ENCODE assay signal across 1 cellular context in the genomic region with DNA sequence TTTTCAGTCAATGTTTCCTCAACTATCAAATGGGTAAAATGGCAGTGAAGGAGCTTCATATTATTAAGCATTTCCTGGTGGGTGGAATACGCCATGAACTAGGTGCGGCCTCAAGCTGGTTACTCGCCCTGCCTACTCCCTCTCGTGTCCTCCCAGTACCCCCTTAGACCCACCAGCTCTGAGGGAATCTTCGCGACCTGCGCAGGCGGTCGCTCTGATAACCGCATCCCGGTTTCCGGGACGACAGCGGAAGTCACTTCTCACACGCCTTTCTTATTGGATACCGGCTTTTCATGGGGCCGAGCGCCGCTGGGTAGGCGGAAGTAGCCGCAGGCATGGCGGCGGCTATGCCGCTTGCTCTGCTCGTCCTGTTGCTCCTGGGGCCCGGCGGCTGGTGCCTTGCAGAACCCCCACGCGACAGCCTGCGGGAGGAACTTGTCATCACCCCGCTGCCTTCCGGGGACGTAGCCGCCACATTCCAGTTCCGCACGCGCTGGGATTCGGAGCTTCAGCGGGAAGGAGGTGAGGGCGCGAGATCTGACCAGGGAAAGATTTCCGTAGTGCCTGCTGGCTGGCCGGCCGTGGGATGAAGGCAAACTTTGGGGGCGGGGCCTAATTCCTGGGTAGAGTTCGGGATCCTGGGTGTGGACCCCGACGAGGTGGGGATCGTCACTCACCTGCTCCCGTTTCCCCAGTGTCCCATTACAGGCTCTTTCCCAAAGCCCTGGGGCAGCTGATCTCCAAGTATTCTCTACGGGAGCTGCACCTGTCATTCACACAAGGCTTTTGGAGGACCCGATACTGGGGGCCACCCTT.
A peak's percentile ranks its signal among the peaks of the same experiment; 100 is the strongest.
TF ChIP-seq lines count a peak whose summit lies in the region.

A gene (plus strand): TSS at position 320 of the 816 bp plus-strand sequence. CDS start 16 bp downstream, at position 336.

TF ChIP-seq in HepG2, 621 proteins besides CTCF, POLR2A, EP300 and RAD21 (continued from another document):
- TF ChIP-seq, protein P1, sequence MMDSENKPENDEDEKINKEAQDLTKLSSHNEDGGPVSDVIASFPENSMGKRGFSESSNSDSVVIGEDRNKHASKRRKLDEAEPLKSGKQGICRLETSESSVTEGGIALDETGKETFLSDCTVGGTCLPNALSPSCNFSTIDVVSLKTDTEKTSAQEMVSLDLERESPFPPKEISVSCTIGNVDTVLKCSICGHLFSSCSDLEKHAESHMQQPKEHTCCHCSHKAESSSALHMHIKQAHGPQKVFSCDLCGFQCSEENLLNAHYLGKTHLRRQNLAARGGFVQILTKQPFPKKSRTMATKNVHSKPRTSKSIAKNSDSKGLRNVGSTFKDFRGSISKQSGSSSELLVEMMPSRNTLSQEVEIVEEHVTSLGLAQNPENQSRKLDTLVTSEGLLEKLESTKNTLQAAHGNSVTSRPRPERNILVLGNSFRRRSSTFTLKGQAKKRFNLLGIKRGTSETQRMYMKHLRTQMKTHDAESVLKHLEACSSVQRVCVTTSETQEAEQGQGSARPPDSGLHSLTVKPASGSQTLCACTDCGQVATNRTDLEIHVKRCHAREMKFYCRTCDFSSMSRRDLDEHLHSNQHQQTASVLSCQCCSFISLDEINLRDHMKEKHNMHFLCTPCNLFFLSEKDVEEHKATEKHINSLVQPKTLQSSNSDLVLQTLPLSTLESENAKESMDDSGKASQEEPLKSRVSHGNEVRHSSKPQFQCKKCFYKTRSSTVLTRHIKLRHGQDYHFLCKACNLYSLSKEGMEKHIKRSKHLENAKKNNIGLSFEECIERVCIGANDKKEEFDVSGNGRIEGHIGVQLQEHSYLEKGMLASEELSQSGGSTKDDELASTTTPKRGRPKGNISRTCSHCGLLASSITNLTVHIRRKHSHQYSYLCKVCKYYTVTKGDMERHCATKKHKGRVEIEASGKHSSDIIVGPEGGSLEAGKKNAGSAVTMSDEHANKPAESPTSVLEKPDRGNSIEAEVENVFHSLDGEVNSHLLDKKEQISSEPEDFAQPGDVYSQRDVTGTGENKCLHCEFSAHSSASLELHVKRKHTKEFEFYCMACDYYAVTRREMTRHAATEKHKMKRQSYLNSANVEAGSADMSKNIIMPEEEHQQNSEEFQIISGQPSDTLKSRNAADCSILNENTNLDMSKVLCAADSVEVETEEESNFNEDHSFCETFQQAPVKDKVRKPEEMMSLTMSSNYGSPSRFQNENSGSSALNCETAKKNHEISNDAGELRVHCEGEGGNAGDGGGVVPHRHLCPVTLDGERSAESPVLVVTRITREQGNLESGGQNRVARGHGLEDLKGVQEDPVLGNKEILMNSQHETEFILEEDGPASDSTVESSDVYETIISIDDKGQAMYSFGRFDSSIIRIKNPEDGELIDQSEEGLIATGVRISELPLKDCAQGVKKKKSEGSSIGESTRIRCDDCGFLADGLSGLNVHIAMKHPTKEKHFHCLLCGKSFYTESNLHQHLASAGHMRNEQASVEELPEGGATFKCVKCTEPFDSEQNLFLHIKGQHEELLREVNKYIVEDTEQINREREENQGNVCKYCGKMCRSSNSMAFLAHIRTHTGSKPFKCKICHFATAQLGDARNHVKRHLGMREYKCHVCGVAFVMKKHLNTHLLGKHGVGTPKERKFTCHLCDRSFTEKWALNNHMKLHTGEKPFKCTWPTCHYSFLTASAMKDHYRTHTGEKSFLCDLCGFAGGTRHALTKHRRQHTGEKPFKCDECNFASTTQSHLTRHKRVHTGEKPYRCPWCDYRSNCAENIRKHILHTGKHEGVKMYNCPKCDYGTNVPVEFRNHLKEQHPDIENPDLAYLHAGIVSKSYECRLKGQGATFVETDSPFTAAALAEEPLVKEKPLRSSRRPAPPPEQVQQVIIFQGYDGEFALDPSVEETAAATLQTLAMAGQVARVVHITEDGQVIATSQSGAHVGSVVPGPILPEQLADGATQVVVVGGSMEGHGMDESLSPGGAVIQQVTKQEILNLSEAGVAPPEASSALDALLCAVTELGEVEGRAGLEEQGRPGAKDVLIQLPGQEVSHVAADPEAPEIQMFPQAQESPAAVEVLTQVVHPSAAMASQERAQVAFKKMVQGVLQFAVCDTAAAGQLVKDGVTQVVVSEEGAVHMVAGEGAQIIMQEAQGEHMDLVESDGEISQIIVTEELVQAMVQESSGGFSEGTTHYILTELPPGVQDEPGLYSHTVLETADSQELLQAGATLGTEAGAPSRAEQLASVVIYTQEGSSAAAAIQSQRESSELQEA (CRISPR knock-in tag; IDR thresholded peaks at IDR 0.05; ENCODE audit: not compliant biosample characterization): no peak
- TF ChIP-seq SAP130 (CRISPR knock-in tag; IDR thresholded peaks at IDR 0.05; ENCODE audit: low read depth) (peak; percentile 99), MTA1 (CRISPR knock-in tag; IDR thresholded peaks at IDR 0.05; ENCODE audit: borderline replicate concordance) (peak; percentile 39; the same call in 1 of the 2 replicates), ZNF33B (CRISPR knock-in tag; IDR thresholded peaks at IDR 0.05) (peak; percentile 82), EHMT2 (IDR thresholded peaks at IDR 0.05; ENCODE audit: borderline replicate concordance, low read depth, low read length) (peak; percentile 95; the same call in 1 of the 2 replicates), PRMT3 (CRISPR knock-in tag; IDR thresholded peaks at IDR 0.05; ENCODE audit: borderline replicate concordance, low read depth) (0 out of 2 replicates have a peak, but pooled peaks have one; percentile 63), POLR2AphosphoS2 (IDR thresholded peaks at IDR 0.05; ENCODE audit: low read depth, low read length) (no peak), ZNF3 (CRISPR knock-in tag; IDR thresholded peaks at IDR 0.05) (no peak), FOXA1 (IDR thresholded peaks at IDR 0.05) (no peak), FOXA1 (CRISPR knock-in tag; IDR thresholded peaks at IDR 0.05) (0 out of 2 replicates have a peak, but pooled peaks have one; percentile 6), ZNF720 (CRISPR knock-in tag; IDR thresholded peaks at IDR 0.05) (no peak)
- TF ChIP-seq, protein P2, sequence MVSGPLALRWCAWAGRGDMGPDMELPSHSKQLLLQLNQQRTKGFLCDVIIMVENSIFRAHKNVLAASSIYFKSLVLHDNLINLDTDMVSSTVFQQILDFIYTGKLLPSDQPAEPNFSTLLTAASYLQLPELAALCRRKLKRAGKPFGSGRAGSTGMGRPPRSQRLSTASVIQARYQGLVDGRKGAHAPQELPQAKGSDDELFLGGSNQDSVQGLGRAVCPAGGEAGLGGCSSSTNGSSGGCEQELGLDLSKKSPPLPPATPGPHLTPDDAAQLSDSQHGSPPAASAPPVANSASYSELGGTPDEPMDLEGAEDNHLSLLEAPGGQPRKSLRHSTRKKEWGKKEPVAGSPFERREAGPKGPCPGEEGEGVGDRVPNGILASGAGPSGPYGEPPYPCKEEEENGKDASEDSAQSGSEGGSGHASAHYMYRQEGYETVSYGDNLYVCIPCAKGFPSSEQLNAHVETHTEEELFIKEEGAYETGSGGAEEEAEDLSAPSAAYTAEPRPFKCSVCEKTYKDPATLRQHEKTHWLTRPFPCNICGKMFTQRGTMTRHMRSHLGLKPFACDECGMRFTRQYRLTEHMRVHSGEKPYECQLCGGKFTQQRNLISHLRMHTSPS (CRISPR knock-in tag; IDR thresholded peaks at IDR 0.05; ENCODE audit: low read depth): no peak; the same call in 1 of the 2 replicates
- TF ChIP-seq, protein P3, sequence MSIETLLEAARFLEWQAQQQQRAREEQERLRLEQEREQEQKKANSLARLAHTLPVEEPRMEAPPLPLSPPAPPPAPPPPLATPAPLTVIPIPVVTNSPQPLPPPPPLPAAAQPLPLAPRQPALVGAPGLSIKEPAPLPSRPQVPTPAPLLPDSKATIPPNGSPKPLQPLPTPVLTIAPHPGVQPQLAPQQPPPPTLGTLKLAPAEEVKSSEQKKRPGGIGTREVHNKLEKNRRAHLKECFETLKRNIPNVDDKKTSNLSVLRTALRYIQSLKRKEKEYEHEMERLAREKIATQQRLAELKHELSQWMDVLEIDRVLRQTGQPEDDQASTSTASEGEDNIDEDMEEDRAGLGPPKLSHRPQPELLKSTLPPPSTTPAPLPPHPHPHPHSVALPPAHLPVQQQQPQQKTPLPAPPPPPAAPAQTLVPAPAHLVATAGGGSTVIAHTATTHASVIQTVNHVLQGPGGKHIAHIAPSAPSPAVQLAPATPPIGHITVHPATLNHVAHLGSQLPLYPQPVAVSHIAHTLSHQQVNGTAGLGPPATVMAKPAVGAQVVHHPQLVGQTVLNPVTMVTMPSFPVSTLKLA (IDR thresholded peaks at IDR 0.05): 0 out of 2 replicates have a peak, but pooled peaks have one; percentile 17
